Comparison of ENCODE assay signal across 25 cellular contexts in the genomic region with DNA sequence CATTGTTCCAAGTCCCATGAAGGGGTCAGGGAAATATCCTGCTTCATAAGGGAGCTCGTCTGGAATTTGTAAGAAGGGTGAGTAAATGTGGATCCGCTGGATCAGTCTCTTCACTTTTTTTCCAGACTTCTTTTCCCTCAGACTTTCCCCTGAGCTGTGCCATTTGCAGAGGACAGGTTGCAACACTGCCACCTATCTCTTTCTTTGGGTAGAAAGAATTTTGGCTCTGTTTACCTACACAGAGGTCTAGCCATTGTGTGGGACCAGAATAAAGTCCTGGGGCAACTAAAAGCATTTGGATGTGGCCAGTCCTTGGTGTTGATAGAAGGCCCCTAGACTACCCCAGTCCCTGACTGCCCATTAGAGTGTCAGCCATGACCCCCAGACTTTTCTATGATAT.
DNase-seq lines count a peak whose midpoint lies in the region; ATAC-seq and TF ChIP-seq lines count a peak whose summit lies in the region.
"Had no signal": no experiment of that assay in that cellular context is flagged by ENCODE, and none has a peak within 500 bp of the region (broad histone marks: within the 10 kb centered on the region; RNA-seq: fewer than 3 reads in every experiment).

No MANE protein-coding gene starts in this region.

- peak; percentile 16; the same call in 1 of the 2 replicates for TF ChIP-seq RAD21 in Ishikawa (IDR thresholded peaks at IDR 0.05; ENCODE audit: low read depth)

- H3K36me3 Mint-ChIP-seq in activated T-helper 17 cell treated with anti-CD3 and anti-CD28 coated beads, Interleukin-2, amount 50 U/mL, for 72 hours (ENCODE audit: low read depth) = no peaks in the 10 kb centered on the region
- H3K36me3 Mint-ChIP-seq: activated CD8-positive, alpha-beta memory T cell treated with anti-CD3 and anti-CD28 coated beads, Interleukin-2, amount 10 ng/mL, durations not matched to agents 7 days and 5 days; activated naive CD4-positive, alpha-beta T cell treated with anti-CD3 and anti-CD28 coated beads, Interleukin-2, amount 50 U/mL, for 24 hours had no signal

- no peaks in the 10 kb centered on the region for H3K36me3 ChIP-seq in DOHH2 (ENCODE audit: control insufficient read depth, low read length)
- H3K36me3 ChIP-seq in iPS DF 6.9 (ENCODE audit: control insufficient read depth, insufficient read depth, low read length) = no peaks in the 10 kb centered on the region
- H3K36me3 ChIP-seq in SJCRH30 = no peaks in the 10 kb centered on the region
- H3K36me3 ChIP-seq: transverse colon had no signal

- H4K20me1 ChIP-seq in DOHH2 (ENCODE audit: control insufficient read depth, insufficient read depth, low read depth, low read length) = no peaks in the 10 kb centered on the region

- H3K27ac Mint-ChIP-seq in activated T-helper 17 cell treated with anti-CD3 and anti-CD28 coated beads, Interleukin-2, amount 50 U/mL, for 72 hours = no peak overlapping the region
- H3K27ac Mint-ChIP-seq: activated CD4-positive, alpha-beta T cell treated with anti-CD3 and anti-CD28 coated beads, Interleukin-2, amount 10 ng/mL, durations not matched to agents 7 days and 5 days; activated CD8-positive, alpha-beta memory T cell treated with anti-CD3 and anti-CD28 coated beads, Interleukin-2, amount 10 ng/mL, durations not matched to agents 7 days and 5 days; activated naive CD4-positive, alpha-beta T cell treated with anti-CD3 and anti-CD28 coated beads, Interleukin-2, amount 50 U/mL, for 24 hours; activated T-helper 1 cell treated with anti-CD3 and anti-CD28 coated beads, Interleukin-12 subunit alpha, Interleukin-12 subunit beta, Interleukin-2, Interleukin-4 antibody, amounts not matched to agents 30 ng/mL and 10 ng/mL and 1 ng/mL, durations not matched to agents 14 hours and 24 hours and 36 hours; CD4-positive, alpha-beta T cell had no signal

- H3K9me3 Mint-ChIP-seq in activated T-helper 17 cell treated with anti-CD3 and anti-CD28 coated beads, Interleukin-2, amount 50 U/mL, for 72 hours = peaks cover 11% of the 10 kb centered on the region
- H3K9me3 Mint-ChIP-seq: activated naive CD4-positive, alpha-beta T cell treated with anti-CD3 and anti-CD28 coated beads, Interleukin-2, amount 50 U/mL, for 24 hours had no signal

- no peaks in the 10 kb centered on the region for H3K4me1 Mint-ChIP-seq in activated T-helper 17 cell treated with anti-CD3 and anti-CD28 coated beads, Interleukin-2, amount 50 U/mL, for 72 hours
- H3K4me1 Mint-ChIP-seq: activated CD4-positive, alpha-beta T cell treated with anti-CD3 and anti-CD28 coated beads, Interleukin-2, amount 10 ng/mL, durations not matched to agents 7 days and 5 days; activated CD8-positive, alpha-beta memory T cell treated with anti-CD3 and anti-CD28 coated beads, Interleukin-2, amount 10 ng/mL, durations not matched to agents 7 days and 5 days; activated naive CD4-positive, alpha-beta T cell treated with anti-CD3 and anti-CD28 coated beads, Interleukin-2, amount 50 U/mL, for 24 hours had no signal

- peak; percentile 47 for TF ChIP-seq CTCF in DOHH2 (IDR thresholded peaks at IDR 0.05; ENCODE audit: low read depth, low read length, poor library complexity, severe bottlenecking)

- H3K9me2 ChIP-seq in DOHH2 (replicated peaks; ENCODE audit: control insufficient read depth, low read length) = peaks cover 3% of the 10 kb centered on the region

- no peak for ATAC-seq in activated T-helper 17 cell treated with anti-CD3 and anti-CD28 coated beads, Interleukin-2, amount 50 U/mL, for 72 hours (replicated peaks)
- ATAC-seq: activated CD8-positive, alpha-beta memory T cell treated with anti-CD3 and anti-CD28 coated beads, Interleukin-2, amount 10 ng/mL, durations not matched to agents 7 days and 5 days; HCT116; HepG2 had no signal

- WGBS in iPS DF 6.9 (ENCODE audit: insufficient coverage, insufficient read length) = no CpG with 5 or more reads among the region's 2 CpGs

- DNase-seq in SK-MEL-5 (ENCODE audit: low read depth, low spot score) (peak; percentile 8), iPS DF 6.9 (ENCODE audit: low read depth, low spot score) (peak; percentile 4), NOMO-1 treated with DMSO at 0.1 percent for 48 hours (lab: John Stamatoyannopoulos, UW; ENCODE audit: unreplicated experiment) (no peak), GDM1 (lab: John Stamatoyannopoulos, UW) (no peak), SJCRH30 (no peak)
- DNase-seq: activated CD4-positive, alpha-beta T cell treated with anti-CD3 and anti-CD28 coated beads, Interleukin-2, amount 10 ng/mL, durations not matched to agents 7 days and 5 days; activated CD8-positive, alpha-beta memory T cell treated with anti-CD3 and anti-CD28 coated beads, Interleukin-2, amount 10 ng/mL, durations not matched to agents 7 days and 5 days; CD4-positive, alpha-beta T cell; mesenchymal stem cell; NCI-H1436 treated with DMSO at 0.1 percent for 48 hours; NCI-H524; NK-92 treated with Interleukin-12 subunit alpha and Interleukin-12 subunit beta, amount 100 ng/mL, for 24 hours; nucleus accumbens; stimulated activated CD4-positive, alpha-beta T cell treated with anti-CD3 and anti-CD28 coated beads, Interleukin-1b, Interleukin-23, amount 100 ng/mL, for 48 hours; transverse colon had no signal

- H3K27me3 ChIP-seq in DOHH2 (ENCODE audit: control insufficient read depth, low read length) = no peaks in the 10 kb centered on the region
- H3K27me3 ChIP-seq in iPS DF 6.9 (ENCODE audit: control insufficient read depth, insufficient read depth, low read length) = no peaks in the 10 kb centered on the region
- no peaks in the 10 kb centered on the region; the same call in 1 of the 2 replicates for H3K27me3 ChIP-seq in SJCRH30
- H3K27me3 ChIP-seq: transverse colon had no signal

- H3K27ac ChIP-seq in DOHH2 (ENCODE audit: low read depth, low read length) (no peak overlapping the region), iPS DF 6.9 (ENCODE audit: low read length) (no peak overlapping the region), SJCRH30 (no peak overlapping the region)
- H3K27ac ChIP-seq: HL-60, skin epidermis, transverse colon, VCaP had no signal

- H3K27me3 Mint-ChIP-seq in activated T-helper 17 cell treated with anti-CD3 and anti-CD28 coated beads, Interleukin-2, amount 50 U/mL, for 72 hours = no peaks in the 10 kb centered on the region
- H3K27me3 Mint-ChIP-seq: activated CD4-positive, alpha-beta T cell treated with anti-CD3 and anti-CD28 coated beads, Interleukin-2, amount 10 ng/mL, durations not matched to agents 7 days and 5 days; activated CD8-positive, alpha-beta memory T cell treated with anti-CD3 and anti-CD28 coated beads, Interleukin-2, amount 10 ng/mL, durations not matched to agents 7 days and 5 days; activated naive CD4-positive, alpha-beta T cell treated with anti-CD3 and anti-CD28 coated beads, Interleukin-2, amount 50 U/mL, for 24 hours; CD4-positive, alpha-beta T cell had no signal

- H3K4me3 Mint-ChIP-seq in activated T-helper 17 cell treated with anti-CD3 and anti-CD28 coated beads, Interleukin-2, amount 50 U/mL, for 72 hours = no peak overlapping the region
- H3K4me3 Mint-ChIP-seq: activated CD4-positive, alpha-beta T cell treated with anti-CD3 and anti-CD28 coated beads, Interleukin-2, amount 10 ng/mL, durations not matched to agents 7 days and 5 days; activated CD8-positive, alpha-beta memory T cell treated with anti-CD3 and anti-CD28 coated beads, Interleukin-2, amount 10 ng/mL, durations not matched to agents 7 days and 5 days; activated naive CD4-positive, alpha-beta T cell treated with anti-CD3 and anti-CD28 coated beads, Interleukin-2, amount 50 U/mL, for 24 hours; activated T-helper 1 cell treated with anti-CD3 and anti-CD28 coated beads, Interleukin-12 subunit alpha, Interleukin-12 subunit beta, Interleukin-2, Interleukin-4 antibody, amounts not matched to agents 30 ng/mL and 10 ng/mL and 1 ng/mL, durations not matched to agents 14 hours and 24 hours and 36 hours; CD4-positive, alpha-beta T cell had no signal

- no peaks in the 10 kb centered on the region for H3K4me1 ChIP-seq in DOHH2 (ENCODE audit: control insufficient read depth, low read length)
- H3K4me1 ChIP-seq in iPS DF 6.9 (ENCODE audit: control insufficient read depth, insufficient read depth, low read length) = no peaks in the 10 kb centered on the region
- H3K4me1 ChIP-seq in SJCRH30 = no peaks in the 10 kb centered on the region
- H3K4me1 ChIP-seq: transverse colon had no signal

- no peaks in the 10 kb centered on the region for H3F3A ChIP-seq in DOHH2 (ENCODE audit: control insufficient read depth, insufficient read depth)

- H3K4me3 ChIP-seq in DOHH2 (ENCODE audit: low read length) (no peak overlapping the region), iPS DF 6.9 (ENCODE audit: low read length) (no peak overlapping the region), SJCRH30 (no peak overlapping the region)
- H3K4me3 ChIP-seq: skin epidermis, transverse colon had no signal

- no peaks in the 10 kb centered on the region for H3K79me2 ChIP-seq in DOHH2 (ENCODE audit: control insufficient read depth, low read length)

- H3K9me3 ChIP-seq in DOHH2 (ENCODE audit: control insufficient read depth, insufficient read depth, low read length) = no peaks in the 10 kb centered on the region; the same call in 1 of the 2 replicates
- H3K9me3 ChIP-seq in iPS DF 6.9 (ENCODE audit: control insufficient read depth, insufficient read depth, low read length) = no peaks in the 10 kb centered on the region
- no peaks in the 10 kb centered on the region for H3K9me3 ChIP-seq in SJCRH30 (replicated peaks)
- H3K9me3 ChIP-seq: transverse colon had no signal

- in situ Hi-C loops in SK-MEL-5 (cut with HindIII; ENCODE audit: low pct_unique_long_range_greater_than_20kb, low sequenced_read_pairs) = no loop called here

- no peak overlapping the region for H3K4me2 ChIP-seq in DOHH2 (ENCODE audit: low read length)

- no peak for TF ChIP-seq EP300 in Ishikawa (IDR thresholded peaks at IDR 0.05; ENCODE audit: borderline replicate concordance)

TF ChIP-seq in Ishikawa, 13 proteins besides CTCF, POLR2A, EP300 and RAD21 (continues in another document):
- TF ChIP-seq ZBTB7A (IDR thresholded peaks at IDR 0.05; ENCODE audit: low read depth) = no peak
- TF ChIP-seq TAF1 (IDR thresholded peaks at IDR 0.05; ENCODE audit: low read depth) = no peak
- TF ChIP-seq TCF12 (IDR thresholded peaks at IDR 0.05; ENCODE audit: low read depth) = no peak
- no peak for TF ChIP-seq NFIC (IDR thresholded peaks at IDR 0.05)
- TF ChIP-seq, protein P1, sequence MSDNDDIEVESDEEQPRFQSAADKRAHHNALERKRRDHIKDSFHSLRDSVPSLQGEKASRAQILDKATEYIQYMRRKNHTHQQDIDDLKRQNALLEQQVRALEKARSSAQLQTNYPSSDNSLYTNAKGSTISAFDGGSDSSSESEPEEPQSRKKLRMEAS (IDR thresholded peaks at IDR 0.05) = no peak
- TF ChIP-seq YY1 (IDR thresholded peaks at IDR 0.05; ENCODE audit: low read depth) = no peak
- no peak for TF ChIP-seq CEBPB (IDR thresholded peaks at IDR 0.05)

Comparison
In these comparisons a context has a peak if more than half of its experiments do, and no peak if none do; other contexts are left out.
1. DNase-seq: peak in SK-MEL-5 (single experiment) and iPS DF 6.9 (single experiment); none in NOMO-1 treated with DMSO at 0.1 percent for 48 hours (single experiment), GDM1 (single experiment) and SJCRH30 (0 of 2).